In genomic region chr22:31748490-31748889, GRCh38 we compare ENCODE assay signal across 8 cellular contexts. TPM values are rescaled to one million over a fixed set of nuclear protein-coding genes. Genes with fewer than 3 reads are reported as not detected.
A peak's percentile ranks its signal among the peaks of the same experiment; 100 is the strongest.
DNase-seq lines count a peak whose midpoint lies in the region; ATAC-seq and TF ChIP-seq lines count a peak whose summit lies in the region.

No MANE protein-coding gene starts in this region.

- ATAC-seq in WTC11 (no peak), thoracic aorta (ENCODE audit: insufficient number of reproducible peaks, low FRiP score, low read depth) (no peak)

- H3K9me3 ChIP-seq in iPS-18a (ENCODE audit: control insufficient read depth, low read depth, low read length) (no peaks in the 10 kb centered on the region), thoracic aorta (no peaks in the 10 kb centered on the region)

- peak overlapping the region; percentile 81 for H3K27ac Mint-ChIP-seq in activated naive CD4-positive, alpha-beta T cell treated with anti-CD3 and anti-CD28 coated beads, Interleukin-2, amount 50 U/mL, for 24 hours
- peak overlapping the region; percentile 95; the same call in 1 of the 2 replicates for H3K27ac Mint-ChIP-seq in WTC11

- CTCF ChIA-PET in WTC11 (lab: Charles Lee) (interaction anchor here (0.5 to 2.2 kb wide), 2 partner anchors 10 to 222 kb away, joined by 3 to 10 read pairs; no protein-coding TSS in a partner anchor), RWPE1 (lab: Yijun Ruan, JAX) (no interaction called here)

- H3K4me3 ChIP-seq in iPS-18a (ENCODE audit: low read length): peak overlapping the region; percentile 78
- peak overlapping the region; percentile 94 for H3K4me3 ChIP-seq in thoracic aorta

- no peak for DNase-seq in activated naive CD4-positive, alpha-beta T cell (lab: John Stamatoyannopoulos, UW)
- DNase-seq in WTC11 (ENCODE audit: low spot score): no peak
- DNase-seq in thoracic aorta (ENCODE audit: low spot score): no peak
- DNase-seq in RWPE1 (ENCODE audit: low spot score): no peak
- DNase-seq in HUDEP-2 (lab: John Stamatoyannopoulos, UW; ENCODE audit: unreplicated experiment in 76 of 76): no peak
- DNase-seq in C1 segment of cervical spinal cord (lab: John Stamatoyannopoulos, UW): no peak

- H3K27ac ChIP-seq in iPS-18a (ENCODE audit: low read length): peak overlapping the region; percentile 79
- no peak overlapping the region for H3K27ac ChIP-seq in thoracic aorta
- H3K27ac ChIP-seq in RWPE1: no peak overlapping the region

- TF ChIP-seq CTCF in WTC11 (IDR thresholded peaks at IDR 0.05): no peak
- no peak for TF ChIP-seq CTCF in thoracic aorta (IDR thresholded peaks at IDR 0.05)
- TF ChIP-seq CTCF in RWPE1 (conservative IDR thresholded peaks at IDR 0.05; ENCODE audit: low read depth): no peak

- H3K9me3 Mint-ChIP-seq in activated naive CD4-positive, alpha-beta T cell treated with anti-CD3 and anti-CD28 coated beads, Interleukin-2, amount 50 U/mL, for 24 hours: no peaks in the 10 kb centered on the region
- no peaks in the 10 kb centered on the region for H3K9me3 Mint-ChIP-seq in WTC11

- peaks cover 10% of the 10 kb centered on the region for H3K36me3 Mint-ChIP-seq in activated naive CD4-positive, alpha-beta T cell treated with anti-CD3 and anti-CD28 coated beads, Interleukin-2, amount 50 U/mL, for 24 hours
- H3K36me3 Mint-ChIP-seq in WTC11: peaks cover 20% of the 10 kb centered on the region

- H3K36me3 ChIP-seq in iPS-18a (ENCODE audit: control insufficient read depth, low read depth, low read length) (peaks cover 8% of the 10 kb centered on the region), thoracic aorta (no peaks in the 10 kb centered on the region)

- H3K27me3 ChIP-seq in iPS-18a (ENCODE audit: control insufficient read depth, insufficient read depth, low read length) (no peaks in the 10 kb centered on the region), thoracic aorta (replicated peaks; ENCODE audit: insufficient read depth) (no peaks in the 10 kb centered on the region)

- peak overlapping the region; percentile 96 for H3K4me3 Mint-ChIP-seq in activated naive CD4-positive, alpha-beta T cell treated with anti-CD3 and anti-CD28 coated beads, Interleukin-2, amount 50 U/mL, for 24 hours
- H3K4me3 Mint-ChIP-seq in WTC11: peak overlapping the region; percentile 93

- H3K4me1 ChIP-seq in iPS-18a (ENCODE audit: control insufficient read depth, low read depth, low read length) (peaks cover 33% of the 10 kb centered on the region), thoracic aorta (ENCODE audit: control insufficient read depth in 1 of 2, low read depth in 2 of 2) (peaks cover 16 to 48% of the 10 kb centered on the region in 2 donors)

- H3K9ac ChIP-seq in iPS-18a (ENCODE audit: low read length): peak overlapping the region; percentile 91

- POLR2A ChIA-PET in WTC11 (lab: Charles Lee): no interaction called here
- POLR2A ChIA-PET in RWPE1 (lab: Yijun Ruan, JAX; ENCODE audit: low non-redundant PET): no interaction called here

- H3K27me3 Mint-ChIP-seq in activated naive CD4-positive, alpha-beta T cell treated with anti-CD3 and anti-CD28 coated beads, Interleukin-2, amount 50 U/mL, for 24 hours: no peaks in the 10 kb centered on the region
- no peaks in the 10 kb centered on the region for H3K27me3 Mint-ChIP-seq in WTC11 (ENCODE audit: low read depth)

- peaks cover 51% of the 10 kb centered on the region for H3K4me1 Mint-ChIP-seq in activated naive CD4-positive, alpha-beta T cell treated with anti-CD3 and anti-CD28 coated beads, Interleukin-2, amount 50 U/mL, for 24 hours
- H3K4me1 Mint-ChIP-seq in WTC11: peaks cover 34% of the 10 kb centered on the region

TF ChIP-seq in WTC11, 78 proteins besides CTCF, POLR2A, EP300 and RAD21:
- TF ChIP-seq CREM (CRISPR knock-in tag; IDR thresholded peaks at IDR 0.05) (no peak), ZNF396 (CRISPR knock-in tag; IDR thresholded peaks at IDR 0.05; ENCODE audit: borderline replicate concordance) (no peak), ZNF263 (CRISPR knock-in tag; IDR thresholded peaks at IDR 0.05; ENCODE audit: low read depth) (no peak)

RNA-seq across cellular contexts. Expression of gene PRR14L, which starts 1.4 kb away (rescaled TPM):
- 84.7 to 90.1 TPM (median 89.3 TPM) in 3 replicates for total RNA-seq in WTC11 (2021)
- 10 to 100 TPM; 22.1 to 38.2 TPM for total RNA-seq in thoracic aorta

RNA-seq across cellular contexts. Expression of gene DEPDC5, which starts 5.3 kb away (rescaled TPM):
- 26.4 to 40.5 TPM (median 33.4 TPM) in 3 replicates for total RNA-seq in WTC11 (2021)
- 10 to 100 TPM; 31.3 to 52.7 TPM for total RNA-seq in thoracic aorta
